In genomic region chr11:73226297-73227006, GRCh38 we compare ENCODE assay signal across 15 cellular contexts. TPM values are rescaled to one million over a fixed set of nuclear protein-coding genes. Genes with fewer than 3 reads are reported as not detected.
"Had no signal": no experiment of that assay in that cellular context is flagged by ENCODE, and none has a peak within 500 bp of the region (broad histone marks: within the 10 kb centered on the region; RNA-seq: fewer than 3 reads in every experiment).

No MANE protein-coding gene starts in this region.

- ATAC-seq: left cardiac atrium; natural killer cell treated with Interleukin-12 subunit alpha and Interleukin-12 subunit beta and Interleukin-15 and Interleukin-18, amount 100 ng/mL, for 72 hours had no signal

- H3K36me3 Mint-ChIP-seq: activated CD4-positive, alpha-beta memory T cell treated with anti-CD3 and anti-CD28 coated beads for 36 hours; natural killer cell treated with Interleukin-12 subunit alpha and Interleukin-12 subunit beta and Interleukin-15 and Interleukin-18, amount 100 ng/mL, for 72 hours had no signal

- H3K9me3 Mint-ChIP-seq: activated CD4-positive, alpha-beta memory T cell treated with anti-CD3 and anti-CD28 coated beads for 36 hours; activated T-helper 2 cell treated with anti-CD3 and anti-CD28 coated beads, Interferon-gamma antibody, Interleukin-2, Interleukin-4, amounts not matched to agents 10 μg/mL and 5 μg/mL and 100 μg/mL, durations not matched to agents 14 hours and 24 hours and 36 hours; natural killer cell treated with Interleukin-12 subunit alpha and Interleukin-12 subunit beta and Interleukin-15 and Interleukin-18, amount 100 ng/mL, for 72 hours; stimulated activated naive CD8-positive, alpha-beta T cell treated with anti-CD3 and anti-CD28 coated beads, Interleukin-15, Interleukin-2, amounts not matched to agents 100 ng/mL and 50 ng/mL, for 24 hours had no signal

- H3K27me3 Mint-ChIP-seq: activated CD4-positive, alpha-beta memory T cell treated with anti-CD3 and anti-CD28 coated beads for 36 hours; natural killer cell treated with Interleukin-12 subunit alpha and Interleukin-12 subunit beta and Interleukin-15 and Interleukin-18, amount 100 ng/mL, for 72 hours had no signal

- H3K27ac Mint-ChIP-seq: activated CD4-positive, alpha-beta memory T cell treated with anti-CD3 and anti-CD28 coated beads for 36 hours; activated T-helper 2 cell treated with anti-CD3 and anti-CD28 coated beads, Interferon-gamma antibody, Interleukin-2, Interleukin-4, amounts not matched to agents 10 μg/mL and 5 μg/mL and 100 μg/mL, durations not matched to agents 14 hours and 24 hours and 36 hours; natural killer cell treated with Interleukin-12 subunit alpha and Interleukin-12 subunit beta and Interleukin-15 and Interleukin-18, amount 100 ng/mL, for 72 hours; stimulated activated naive CD8-positive, alpha-beta T cell treated with anti-CD3 and anti-CD28 coated beads, Interleukin-15, Interleukin-2, amounts not matched to agents 100 ng/mL and 50 ng/mL, for 24 hours had no signal

- H3K27ac ChIP-seq: ascending aorta, esophagus muscularis mucosa, transverse colon, WERI-Rb-1 had no signal

- DNase-seq: activated CD4-positive, alpha-beta memory T cell treated with anti-CD3 and anti-CD28 coated beads for 36 hours; activated CD4-positive, alpha-beta T cell treated with anti-CD3 and anti-CD28 coated beads for 4 hours; activated naive CD4-positive, alpha-beta T cell treated with anti-CD3 and anti-CD28 coated beads, Interleukin-2, amount 50 U/mL, for 16 hours; effector CD4-positive, alpha-beta T cell; left cardiac atrium; mesendoderm; nucleus accumbens; T-helper 2 cell; transverse colon; WERI-Rb-1 had no signal

- H3K4me3 ChIP-seq: ascending aorta, esophagus muscularis mucosa, transverse colon had no signal

- H3K36me3 ChIP-seq: ascending aorta, esophagus muscularis mucosa, transverse colon, WERI-Rb-1 had no signal

- H3K4me3 Mint-ChIP-seq: activated CD4-positive, alpha-beta memory T cell treated with anti-CD3 and anti-CD28 coated beads for 36 hours; natural killer cell treated with Interleukin-12 subunit alpha and Interleukin-12 subunit beta and Interleukin-15 and Interleukin-18, amount 100 ng/mL, for 72 hours; stimulated activated naive CD8-positive, alpha-beta T cell treated with anti-CD3 and anti-CD28 coated beads, Interleukin-15, Interleukin-2, amounts not matched to agents 100 ng/mL and 50 ng/mL, for 24 hours had no signal

- H3K27me3 ChIP-seq: ascending aorta, esophagus muscularis mucosa, transverse colon had no signal

- H3K4me1 ChIP-seq: ascending aorta had no signal

- H3K9me3 ChIP-seq: ascending aorta, esophagus muscularis mucosa, transverse colon had no signal

RNA-seq across cellular contexts. Expression of gene P2RY2, which starts 8.4 kb away (rescaled TPM):
- total RNA-seq: activated CD4-positive, alpha-beta memory T cell treated with anti-CD3 and anti-CD28 coated beads for 36 hours; activated T-helper 2 cell treated with anti-CD3 and anti-CD28 coated beads, Interferon-gamma antibody, Interleukin-2, Interleukin-4, amounts not matched to agents 10 μg/mL and 5 μg/mL and 100 μg/mL, durations not matched to agents 14 hours and 24 hours and 36 hours had no signal

RNA-seq across cellular contexts. Expression of gene P2RY6, which starts 45.7 kb away (rescaled TPM):
- total RNA-seq: activated CD4-positive, alpha-beta memory T cell treated with anti-CD3 and anti-CD28 coated beads for 36 hours; activated T-helper 2 cell treated with anti-CD3 and anti-CD28 coated beads, Interferon-gamma antibody, Interleukin-2, Interleukin-4, amounts not matched to agents 10 μg/mL and 5 μg/mL and 100 μg/mL, durations not matched to agents 14 hours and 24 hours and 36 hours; natural killer cell treated with Interleukin-12 subunit alpha and Interleukin-12 subunit beta and Interleukin-15 and Interleukin-18, amount 100 ng/mL, for 72 hours had no signal
